ENCODE assay signal across 14 cellular contexts in genomic region chr7:118648002-118648401, GRCh38.
"Had no signal": no experiment of that assay in that cellular context is flagged by ENCODE, and none has a peak within 500 bp of the region (broad histone marks: within the 10 kb centered on the region; RNA-seq: fewer than 3 reads in every experiment).

No MANE protein-coding gene starts in this region.

- H3K4me1 ChIP-seq: ascending aorta, esophagus muscularis mucosa, lower lobe of right lung, tibial nerve had no signal

- H3K36me3 ChIP-seq: ascending aorta, esophagus muscularis mucosa, lower lobe of right lung, tibial nerve, WERI-Rb-1 had no signal

- H3K27me3 ChIP-seq: ascending aorta, esophagus muscularis mucosa, tibial nerve had no signal

- ATAC-seq: activated CD8-positive, alpha-beta T cell treated with anti-CD3 and anti-CD28 coated beads, Interleukin-2, amount 10 ng/mL, durations not matched to agents 7 days and 5 days; lower lobe of right lung; right cardiac atrium; stimulated activated effector memory CD8-positive, alpha-beta T cell treated with anti-CD3 and anti-CD28 coated beads, Interleukin-12 subunit alpha, Interleukin-12 subunit beta, amount 100 ng/mL, for 72 hours had no signal

- H3K4me3 ChIP-seq: ascending aorta, esophagus muscularis mucosa, lower lobe of right lung, tibial nerve had no signal

- H3K4me1 Mint-ChIP-seq: immature natural killer cell; naive B cell; stimulated activated effector memory CD8-positive, alpha-beta T cell treated with anti-CD3 and anti-CD28 coated beads, Interleukin-12 subunit alpha, Interleukin-12 subunit beta, amount 100 ng/mL, for 72 hours had no signal

- H3K27me3 Mint-ChIP-seq: naive B cell, progenitor cell of endocrine pancreas had no signal

- DNase-seq: activated CD4-positive, alpha-beta T cell treated with anti-CD3 and anti-CD28 coated beads for 4 hours; activated CD8-positive, alpha-beta T cell treated with anti-CD3 and anti-CD28 coated beads, Interleukin-2, amount 10 ng/mL, durations not matched to agents 7 days and 5 days; activated naive CD4-positive, alpha-beta T cell; immature natural killer cell; lower lobe of right lung; naive B cell; right cardiac atrium; WERI-Rb-1 had no signal

- H3K27ac Mint-ChIP-seq: activated CD8-positive, alpha-beta T cell treated with anti-CD3 and anti-CD28 coated beads, Interleukin-2, amount 10 ng/mL, durations not matched to agents 7 days and 5 days; activated T-helper 1 cell treated with anti-CD3 and anti-CD28 coated beads, Interleukin-12 subunit alpha, Interleukin-12 subunit beta, Interleukin-2, Interleukin-4 antibody, amounts not matched to agents 30 ng/mL and 10 ng/mL and 1 ng/mL, durations not matched to agents 14 hours and 24 hours and 36 hours; immature natural killer cell; naive B cell; progenitor cell of endocrine pancreas; stimulated activated effector memory CD8-positive, alpha-beta T cell treated with anti-CD3 and anti-CD28 coated beads, Interleukin-12 subunit alpha, Interleukin-12 subunit beta, amount 100 ng/mL, for 72 hours had no signal

- H3K4me3 Mint-ChIP-seq: activated CD8-positive, alpha-beta T cell treated with anti-CD3 and anti-CD28 coated beads, Interleukin-2, amount 10 ng/mL, durations not matched to agents 7 days and 5 days; activated T-helper 1 cell treated with anti-CD3 and anti-CD28 coated beads, Interleukin-12 subunit alpha, Interleukin-12 subunit beta, Interleukin-2, Interleukin-4 antibody, amounts not matched to agents 30 ng/mL and 10 ng/mL and 1 ng/mL, durations not matched to agents 14 hours and 24 hours and 36 hours; immature natural killer cell; naive B cell; stimulated activated effector memory CD8-positive, alpha-beta T cell treated with anti-CD3 and anti-CD28 coated beads, Interleukin-12 subunit alpha, Interleukin-12 subunit beta, amount 100 ng/mL, for 72 hours had no signal

- H3K9me3 ChIP-seq: ascending aorta, esophagus muscularis mucosa, lower lobe of right lung, tibial nerve had no signal

- H3K9me3 Mint-ChIP-seq: activated T-helper 1 cell treated with anti-CD3 and anti-CD28 coated beads, Interleukin-12 subunit alpha, Interleukin-12 subunit beta, Interleukin-2, Interleukin-4 antibody, amounts not matched to agents 30 ng/mL and 10 ng/mL and 1 ng/mL, durations not matched to agents 14 hours and 24 hours and 36 hours; naive B cell had no signal

- H3K27ac ChIP-seq: ascending aorta, esophagus muscularis mucosa, lower lobe of right lung, tibial nerve, WERI-Rb-1 had no signal

- H3K36me3 Mint-ChIP-seq: immature natural killer cell; naive B cell; stimulated activated effector memory CD8-positive, alpha-beta T cell treated with anti-CD3 and anti-CD28 coated beads, Interleukin-12 subunit alpha, Interleukin-12 subunit beta, amount 100 ng/mL, for 72 hours had no signal
